15 cellular contexts compared by ENCODE assay signal in the genomic region with DNA sequence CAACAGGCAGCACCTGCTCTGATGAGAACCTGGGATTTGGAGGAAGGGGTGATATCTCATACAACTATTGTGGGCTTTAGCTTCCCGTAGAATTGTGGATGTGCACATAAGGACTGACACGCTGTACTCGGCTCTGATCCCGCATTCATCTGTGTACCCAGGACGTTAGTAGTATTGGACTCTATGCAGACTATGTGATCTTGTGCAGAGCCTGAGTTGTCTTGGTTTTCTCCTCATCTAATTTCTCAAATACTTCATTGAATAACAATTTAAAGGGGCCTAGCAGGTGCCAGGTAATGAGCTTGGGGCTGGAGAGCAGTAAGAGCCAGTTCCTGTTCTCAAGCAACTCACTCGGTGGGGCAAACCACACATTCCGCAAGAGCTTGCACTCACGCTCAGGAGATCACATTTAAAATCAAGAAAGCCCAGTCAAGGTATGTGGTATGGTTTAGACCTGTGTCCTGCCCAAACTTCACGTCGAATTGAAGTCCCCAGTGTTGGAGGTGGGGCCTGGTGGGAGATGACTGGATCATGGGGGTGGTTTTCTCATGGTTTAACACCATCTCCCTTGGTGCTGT. TPM values are rescaled to one million over a fixed set of nuclear protein-coding genes. Genes with fewer than 3 reads are reported as not detected.
A peak's percentile ranks its signal among the peaks of the same experiment; 100 is the strongest.
DNase-seq lines count a peak whose midpoint lies in the region; ATAC-seq, FAIRE-seq and TF ChIP-seq lines count a peak whose summit lies in the region.
"Had no signal": no experiment of that assay in that cellular context is flagged by ENCODE, and none has a peak within 500 bp of the region (broad histone marks: within the 10 kb centered on the region; RNA-seq: fewer than 3 reads in every experiment).

No MANE protein-coding gene starts in this region.

- DNase-seq in GM23338 (ENCODE audit: low spot score) (no peak), heart right ventricle (no peak), sciatic nerve (ENCODE audit: low spot score) (no peak), NCI-H510A (lab: John Stamatoyannopoulos, UW) (no peak), GM12891 (ENCODE audit: insufficient read length, low spot score) (no peak)
- no peak for DNase-seq in activated CD4-positive, alpha-beta T cell treated with anti-CD3 and anti-CD28 coated beads, Interleukin-2, amount 10 ng/mL, durations not matched to agents 7 days and 5 days
- DNase-seq: activated CD4-positive, alpha-beta T cell treated with anti-CD3 and anti-CD28 coated beads, Interleukin-2, amount 10 ng/mL, durations not matched to agents 24 days and 14 days; activated naive CD4-positive, alpha-beta T cell; glutamatergic neuron; MM.1S; NCI-H526 had no signal

- H3K4me2 ChIP-seq in GM23338: no peak overlapping the region

- H3K27ac Mint-ChIP-seq in GM23338: no peak overlapping the region
- H3K27ac Mint-ChIP-seq in activated CD4-positive, alpha-beta T cell treated with anti-CD3 and anti-CD28 coated beads, Interleukin-2, amount 10 ng/mL, durations not matched to agents 7 days and 5 days: no peak overlapping the region
- H3K27ac Mint-ChIP-seq: activated CD4-positive, alpha-beta T cell treated with anti-CD3 and anti-CD28 coated beads, Interleukin-2, amount 10 ng/mL, durations not matched to agents 24 days and 14 days had no signal

- no peaks in the 10 kb centered on the region for H3F3A ChIP-seq in GM23338 (replicated peaks; ENCODE audit: low read depth)

- peaks cover 10% of the 10 kb centered on the region for H3K4me1 Mint-ChIP-seq in GM23338
- H3K4me1 Mint-ChIP-seq in activated CD4-positive, alpha-beta T cell treated with anti-CD3 and anti-CD28 coated beads, Interleukin-2, amount 10 ng/mL, durations not matched to agents 7 days and 5 days: peaks cover 9% of the 10 kb centered on the region

- H2AFZ ChIP-seq in GM23338: no peak overlapping the region

- peak; percentile 49 for ATAC-seq in GM23338
- peak; percentile 24 for ATAC-seq in SK-N-SH treated with all-trans-retinoic acid at 6 μM for 48 hours
- peak in 6 of 8 donors; percentile 5 to 46 (median 18) for ATAC-seq in heart right ventricle
- peak; percentile 52 for ATAC-seq in sciatic nerve
- no peak for ATAC-seq in HG02623 (IDR thresholded peaks at IDR 0.05; ENCODE audit: unreplicated experiment)

- H3K27me3 Mint-ChIP-seq in GM23338 (ENCODE audit: insufficient read depth, low read depth, poor library complexity): no peaks in the 10 kb centered on the region
- H3K27me3 Mint-ChIP-seq in activated CD4-positive, alpha-beta T cell treated with anti-CD3 and anti-CD28 coated beads, Interleukin-2, amount 10 ng/mL, durations not matched to agents 7 days and 5 days: no peaks in the 10 kb centered on the region
- H3K27me3 Mint-ChIP-seq: activated CD4-positive, alpha-beta T cell treated with anti-CD3 and anti-CD28 coated beads, Interleukin-2, amount 10 ng/mL, durations not matched to agents 24 days and 14 days; B cell had no signal

- H3K4me3 ChIP-seq in GM23338 (no peak overlapping the region), heart right ventricle (peak overlapping the region in 4 of 10 donors; percentile 1 to 28 (median 8))

- no peak for TF ChIP-seq POLR2A in GM12891 (IDR thresholded peaks at IDR 0.05; ENCODE audit: low read depth, low read length)

- H3K9me3 Mint-ChIP-seq in GM23338: no peaks in the 10 kb centered on the region
- H3K9me3 Mint-ChIP-seq in activated CD4-positive, alpha-beta T cell treated with anti-CD3 and anti-CD28 coated beads, Interleukin-2, amount 10 ng/mL, durations not matched to agents 7 days and 5 days: no peaks in the 10 kb centered on the region
- H3K9me3 Mint-ChIP-seq: activated CD4-positive, alpha-beta T cell treated with anti-CD3 and anti-CD28 coated beads, Interleukin-2, amount 10 ng/mL, durations not matched to agents 24 days and 14 days had no signal

- H3K27me3 ChIP-seq in GM23338 (ENCODE audit: insufficient read depth) (no peaks in the 10 kb centered on the region), heart right ventricle (no peaks in the 10 kb centered on the region)

- no peak overlapping the region for H3K4me3 Mint-ChIP-seq in GM23338
- H3K4me3 Mint-ChIP-seq in activated CD4-positive, alpha-beta T cell treated with anti-CD3 and anti-CD28 coated beads, Interleukin-2, amount 10 ng/mL, durations not matched to agents 7 days and 5 days: no peak overlapping the region
- H3K4me3 Mint-ChIP-seq: activated CD4-positive, alpha-beta T cell treated with anti-CD3 and anti-CD28 coated beads, Interleukin-2, amount 10 ng/mL, durations not matched to agents 24 days and 14 days; B cell had no signal

- TF ChIP-seq CTCF in GM23338 (conservative IDR thresholded peaks at IDR 0.05; ENCODE audit: low read depth in 2 of 2): no peak
- no peak for TF ChIP-seq CTCF in heart right ventricle (IDR thresholded peaks at IDR 0.05)

- CTCF ChIA-PET in activated CD4-positive, alpha-beta T cell treated with anti-CD3 and anti-CD28 coated beads, Interleukin-2, amount 10 ng/mL, durations not matched to agents 7 days and 5 days (lab: Charles Lee): interaction anchor here (1.3 to 2.3 kb wide), 2 partner anchors 9 to 48 kb away, joined by 5 to 10 read pairs; no protein-coding TSS in a partner anchor

- no peaks in the 10 kb centered on the region for H3K79me2 ChIP-seq in GM23338 (replicated peaks; ENCODE audit: insufficient read depth)

- FAIRE-seq in GM12891 (lab: Jason Lieb, UNC): no peak
- FAIRE-seq: urothelium cell line had no signal

- H3K4me1 ChIP-seq in GM23338 (ENCODE audit: insufficient read depth): no peaks in the 10 kb centered on the region
- H3K4me1 ChIP-seq in heart right ventricle: peaks cover 9 to 51% (median 44%) of the 10 kb centered on the region in 9 donors

- intact Hi-C loops in heart right ventricle (cut with DNase I): no loop called here
- intact Hi-C loops in sciatic nerve (cut with DNase I): no loop called here

- H3K36me3 ChIP-seq in GM23338 (ENCODE audit: insufficient read depth): peaks cover 15% of the 10 kb centered on the region
- peaks cover 0 to 48% (median 0%) of the 10 kb centered on the region in 9 donors for H3K36me3 ChIP-seq in heart right ventricle

- H3K27ac ChIP-seq in GM23338 (ENCODE audit: low read depth) (no peak overlapping the region), heart right ventricle (peak overlapping the region; percentile 55 to 87 (median 83))

- no peaks in the 10 kb centered on the region for H3K9me3 ChIP-seq in heart right ventricle

- no peaks in the 10 kb centered on the region; the same call in 1 of the 2 replicates for H3K9me2 ChIP-seq in GM23338 (ENCODE audit: insufficient read depth)

- 84% methylated on average over 10 of the region's 10 CpGs for WGBS in heart right ventricle, 2 donors

- H4K20me1 ChIP-seq in GM23338 (replicated peaks; ENCODE audit: insufficient read depth): no peaks in the 10 kb centered on the region

- POLR2A ChIA-PET in activated CD4-positive, alpha-beta T cell treated with anti-CD3 and anti-CD28 coated beads, Interleukin-2, amount 10 ng/mL, durations not matched to agents 7 days and 5 days (lab: Charles Lee): no interaction called here

- peaks cover 17% of the 10 kb centered on the region for H3K36me3 Mint-ChIP-seq in GM23338 (ENCODE audit: low read depth)
- peaks cover 28% of the 10 kb centered on the region for H3K36me3 Mint-ChIP-seq in activated CD4-positive, alpha-beta T cell treated with anti-CD3 and anti-CD28 coated beads, Interleukin-2, amount 10 ng/mL, durations not matched to agents 7 days and 5 days (ENCODE audit: low read depth)

TF ChIP-seq in GM23338, 12 proteins besides CTCF, POLR2A, EP300 and RAD21 (continues in another document):
- TF ChIP-seq ZNF331 (CRISPR knock-in tag; IDR thresholded peaks at IDR 0.05; ENCODE audit: low read depth) (no peak), POLR2AphosphoS5 (IDR thresholded peaks at IDR 0.05; ENCODE audit: low read depth) (no peak)

TF ChIP-seq in GM12891, 5 proteins besides CTCF, POLR2A, EP300 and RAD21:
- TF ChIP-seq POLR2AphosphoS5 (IDR thresholded peaks at IDR 0.05; ENCODE audit: low read depth, low read length) (no peak), SPI1 (IDR thresholded peaks at IDR 0.05; ENCODE audit: low read depth, low read length) (no peak), TAF1 (IDR thresholded peaks at IDR 0.05; ENCODE audit: low read depth, low read length) (no peak), POU2F2 (IDR thresholded peaks at IDR 0.05; ENCODE audit: low read depth, low read length) (no peak), PAX5 (IDR thresholded peaks at IDR 0.05; ENCODE audit: insufficient read depth, low read length, severe bottlenecking) (no peak)

RNA-seq across cellular contexts. Expression of a gene that starts 14.8 kb away (rescaled TPM):
- 61.4 and 67.4 TPM in 2 replicates for total RNA-seq in GM23338 (2014; rRNA removed; shearing (Covaris generic))
- 28.6 and 37.7 TPM in 2 replicates for polyA plus RNA-seq in GM23338 (2016; fragmentation: Nextera tagmentation; extraction: Ambion mirVana)
- 10 to 100 TPM; 31.0 to 55.3 (median 34.2) TPM for total RNA-seq in heart right ventricle
- polyA plus RNA-seq in heart right ventricle: 10 to 100 TPM; 22.2 to 28.7 TPM
- 27.6 TPM for total RNA-seq in sciatic nerve
- total RNA-seq in activated CD4-positive, alpha-beta T cell treated with anti-CD3 and anti-CD28 coated beads, Interleukin-2, amount 10 ng/mL, durations not matched to agents 7 days and 5 days: 10 to 100 TPM; 21.9 to 32.7 TPM
- 22.4 TPM for polyA plus RNA-seq in GM12891 (2012; ENCODE audit: low read depth, missing spikeins)

RNA-seq across cellular contexts. Expression of a gene that starts 51.1 kb away (rescaled TPM):
- total RNA-seq in GM23338 (2014; rRNA removed; shearing (Covaris generic)): 329 and 363 TPM in 2 replicates
- 285 and 300 TPM in 2 replicates for polyA plus RNA-seq in GM23338 (2016; fragmentation: Nextera tagmentation; extraction: Ambion mirVana)
- total RNA-seq in heart right ventricle: 100 to 1,000 TPM; 440 to 609 (median 535) TPM
- 100 to 1,000 TPM; 229 to 359 TPM for polyA plus RNA-seq in heart right ventricle
- 69.5 TPM for total RNA-seq in sciatic nerve
- 100 to 1,000 TPM; 184 to 208 TPM for total RNA-seq in activated CD4-positive, alpha-beta T cell treated with anti-CD3 and anti-CD28 coated beads, Interleukin-2, amount 10 ng/mL, durations not matched to agents 7 days and 5 days
- 347 TPM for polyA plus RNA-seq in GM12891 (2012; ENCODE audit: low read depth, missing spikeins)
